ENCODE assay signal across 1 cellular context in the genomic region with DNA sequence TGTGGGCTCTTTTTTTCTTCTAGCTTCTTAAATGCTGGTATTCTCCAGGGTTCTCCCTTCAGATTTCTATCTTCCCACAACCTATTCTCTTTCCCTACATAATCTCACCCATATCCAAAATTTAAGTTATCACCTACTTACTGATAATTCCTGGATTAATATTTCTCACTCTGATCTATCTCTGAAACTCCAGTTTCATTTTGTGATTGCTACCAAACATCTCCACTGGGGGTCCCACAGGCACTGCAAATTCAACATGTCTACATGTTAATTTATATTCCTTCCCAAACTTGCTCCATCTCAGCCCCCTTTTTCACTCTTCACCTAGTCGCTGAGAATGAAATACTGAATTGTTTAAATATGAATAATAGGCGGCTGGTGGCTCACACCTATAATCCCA.
TF ChIP-seq lines count a peak whose summit lies in the region.

No MANE protein-coding gene starts in this region.

TF ChIP-seq in IMR-90, 13 proteins besides CTCF, POLR2A, EP300 and RAD21 (continued from another document):
- TF ChIP-seq, protein P1, sequence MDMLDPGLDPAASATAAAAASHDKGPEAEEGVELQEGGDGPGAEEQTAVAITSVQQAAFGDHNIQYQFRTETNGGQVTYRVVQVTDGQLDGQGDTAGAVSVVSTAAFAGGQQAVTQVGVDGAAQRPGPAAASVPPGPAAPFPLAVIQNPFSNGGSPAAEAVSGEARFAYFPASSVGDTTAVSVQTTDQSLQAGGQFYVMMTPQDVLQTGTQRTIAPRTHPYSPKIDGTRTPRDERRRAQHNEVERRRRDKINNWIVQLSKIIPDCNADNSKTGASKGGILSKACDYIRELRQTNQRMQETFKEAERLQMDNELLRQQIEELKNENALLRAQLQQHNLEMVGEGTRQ (IDR thresholded peaks at IDR 0.05; ENCODE audit: low read depth, low read length): no peak
- TF ChIP-seq FOS (IDR thresholded peaks at IDR 0.05; ENCODE audit: low read depth, low read length): no peak
- no peak for TF ChIP-seq CEBPB (IDR thresholded peaks at IDR 0.05; ENCODE audit: low read depth, low read length)
- TF ChIP-seq SMC3 (IDR thresholded peaks at IDR 0.05; ENCODE audit: low read depth, low read length): no peak
- no peak for TF ChIP-seq MAZ (IDR thresholded peaks at IDR 0.05; ENCODE audit: borderline replicate concordance, low read depth, low read length)
- no peak for TF ChIP-seq MAFK (IDR thresholded peaks at IDR 0.05; ENCODE audit: low read depth, low read length)
- TF ChIP-seq RCOR1 (IDR thresholded peaks at IDR 0.05; ENCODE audit: insufficient replicate concordance, low read length): no peak
- TF ChIP-seq NFE2L2 (IDR thresholded peaks at IDR 0.05; ENCODE audit: low read depth, low read length): no peak
- TF ChIP-seq, protein P2, sequence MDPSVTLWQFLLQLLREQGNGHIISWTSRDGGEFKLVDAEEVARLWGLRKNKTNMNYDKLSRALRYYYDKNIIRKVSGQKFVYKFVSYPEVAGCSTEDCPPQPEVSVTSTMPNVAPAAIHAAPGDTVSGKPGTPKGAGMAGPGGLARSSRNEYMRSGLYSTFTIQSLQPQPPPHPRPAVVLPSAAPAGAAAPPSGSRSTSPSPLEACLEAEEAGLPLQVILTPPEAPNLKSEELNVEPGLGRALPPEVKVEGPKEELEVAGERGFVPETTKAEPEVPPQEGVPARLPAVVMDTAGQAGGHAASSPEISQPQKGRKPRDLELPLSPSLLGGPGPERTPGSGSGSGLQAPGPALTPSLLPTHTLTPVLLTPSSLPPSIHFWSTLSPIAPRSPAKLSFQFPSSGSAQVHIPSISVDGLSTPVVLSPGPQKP (IDR thresholded peaks at IDR 0.05; ENCODE audit: borderline replicate concordance, low read depth, low read length): no peak
- no peak for TF ChIP-seq BHLHE40 (IDR thresholded peaks at IDR 0.05; ENCODE audit: low read depth, low read length)
